ENCODE assay signal across 14 cellular contexts in the genomic region with DNA sequence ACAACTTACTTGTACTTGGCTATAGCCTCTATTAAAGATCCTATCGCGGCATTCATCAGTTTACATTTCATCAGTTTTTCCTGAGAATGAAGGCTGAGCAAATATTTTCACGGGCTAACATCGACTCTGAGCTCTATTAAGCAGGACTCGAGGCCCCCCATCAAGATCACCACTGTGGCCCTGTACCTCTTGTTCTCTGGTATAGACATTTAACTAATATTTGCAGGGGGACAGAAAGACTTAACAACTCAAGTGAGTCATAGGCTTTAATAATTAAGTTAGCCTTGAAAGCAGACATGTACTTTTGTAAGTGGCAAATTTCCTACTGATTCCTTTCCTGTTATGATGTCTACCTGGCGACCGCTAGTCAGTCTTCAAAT. TPM values are rescaled to one million over a fixed set of nuclear protein-coding genes. Genes with fewer than 3 reads are reported as not detected.
A peak's percentile ranks its signal among the peaks of the same experiment; 100 is the strongest.
DNase-seq lines count a peak whose midpoint lies in the region; ATAC-seq and TF ChIP-seq lines count a peak whose summit lies in the region.
"Had no signal": no experiment of that assay in that cellular context is flagged by ENCODE, and none has a peak within 500 bp of the region (broad histone marks: within the 10 kb centered on the region; RNA-seq: fewer than 3 reads in every experiment).

No MANE protein-coding gene starts in this region.

- H3K36me3 ChIP-seq in left ventricle myocardium inferior (no peaks in the 10 kb centered on the region), right atrium auricular region (no peaks in the 10 kb centered on the region), mesodermal cell (ENCODE audit: control insufficient read depth, insufficient read depth, low read length) (no peaks in the 10 kb centered on the region), upper lobe of left lung (no peaks in the 10 kb centered on the region)
- H3K36me3 ChIP-seq: suprapubic skin had no signal

- H3K27me3 ChIP-seq in left ventricle myocardium inferior (ENCODE audit: low read depth) (no peaks in the 10 kb centered on the region), right atrium auricular region (no peaks in the 10 kb centered on the region), upper lobe of left lung (no peaks in the 10 kb centered on the region)
- H3K27me3 ChIP-seq: suprapubic skin had no signal

- WGBS in mesodermal cell (ENCODE audit: insufficient coverage in 2 of 2), 2 experiments = 54 to 55% methylated on average over 4 to 5 of the region's 7 CpGs
- whole genome bisulfite sequencing in upper lobe of left lung, 2 donors = 36 to 39% methylated on average over 7 of the region's 7 CpGs

- no peak for ATAC-seq in upper lobe of left lung (ENCODE audit: low FRiP score in 2 of 2)

- intact Hi-C loops in left ventricle myocardium inferior (cut with micrococcal nuclease) = no loop called here

- H3K9me3 ChIP-seq in left ventricle myocardium inferior (replicated peaks) (no peaks in the 10 kb centered on the region), right atrium auricular region (no peaks in the 10 kb centered on the region), mesodermal cell (ENCODE audit: control insufficient read depth, low read length) (no peaks in the 10 kb centered on the region), upper lobe of left lung (no peaks in the 10 kb centered on the region)
- H3K9me3 ChIP-seq: suprapubic skin had no signal

- DNase-seq in left ventricle myocardium inferior (no peak), right atrium auricular region (ENCODE audit: low spot score) (no peak), choroid plexus epithelial cell (ENCODE audit: low read depth) (peak; percentile 25), upper lobe of left lung (no peak), AG20443 (ENCODE audit: low spot score) (no peak), UCSD-AML1 (lab: John Stamatoyannopoulos, UW; ENCODE audit: unreplicated experiment) (no peak), NCI-H226 (no peak)
- DNase-seq: activated naive CD4-positive, alpha-beta T cell treated with Interleukin-2 at 50 U/mL for 16 hours; NCI-H1092; NCI-H2227 treated with DMSO at 0.1 percent for 48 hours; nucleus accumbens; SW 1271 had no signal

- TF ChIP-seq POLR2A in upper lobe of left lung (IDR thresholded peaks at IDR 0.05) = no peak

- H3K4me3 ChIP-seq in left ventricle myocardium inferior = no peak overlapping the region
- no peak overlapping the region for H3K4me3 ChIP-seq in right atrium auricular region
- no peak overlapping the region for H3K4me3 ChIP-seq in choroid plexus epithelial cell (ENCODE audit: low read depth, low read length)
- no peak overlapping the region for H3K4me3 ChIP-seq in mesodermal cell (ENCODE audit: extremely low read depth, insufficient read depth, low read length, poor library complexity, severe bottlenecking)
- H3K4me3 ChIP-seq in upper lobe of left lung = no peak overlapping the region
- H3K4me3 ChIP-seq: suprapubic skin had no signal

- H3K4me1 ChIP-seq in left ventricle myocardium inferior = peaks cover 62% of the 10 kb centered on the region
- H3K4me1 ChIP-seq in right atrium auricular region = peaks cover 0 to 39% of the 10 kb centered on the region in 2 donors
- peaks cover 45% of the 10 kb centered on the region for H3K4me1 ChIP-seq in mesodermal cell (ENCODE audit: control insufficient read depth, insufficient read depth, low read length, poor library complexity, severe bottlenecking)
- peaks cover 37 to 63% (median 52%) of the 10 kb centered on the region in 4 donors for H3K4me1 ChIP-seq in upper lobe of left lung

- no peak for TF ChIP-seq EP300 in upper lobe of left lung (IDR thresholded peaks at IDR 0.05)

- peak overlapping the region; percentile 42 for H3K27ac ChIP-seq in left ventricle myocardium inferior (replicated peaks)
- no peak overlapping the region for H3K27ac ChIP-seq in right atrium auricular region
- H3K27ac ChIP-seq in mesodermal cell (ENCODE audit: low read depth, low read length, severe bottlenecking) = peak overlapping the region; percentile 90
- H3K27ac ChIP-seq in upper lobe of left lung = peak overlapping the region; percentile 18 to 75 (median 48)
- H3K27ac ChIP-seq: suprapubic skin had no signal

- TF ChIP-seq CTCF in left ventricle myocardium inferior (IDR thresholded peaks at IDR 0.05; ENCODE audit: borderline replicate concordance) = no peak
- no peak for TF ChIP-seq CTCF in right atrium auricular region (IDR thresholded peaks at IDR 0.05)
- TF ChIP-seq CTCF in choroid plexus epithelial cell (conservative IDR thresholded peaks at IDR 0.05; ENCODE audit: low read depth, low read length) = no peak
- no peak for TF ChIP-seq CTCF in upper lobe of left lung (IDR thresholded peaks at IDR 0.05)

RNA-seq across cellular contexts. Expression of a gene that starts 45.4 kb away (rescaled TPM):
- total RNA-seq in left ventricle myocardium inferior (15.2 TPM), right atrium auricular region (10 to 100 TPM; 12.3 to 17.8 TPM), upper lobe of left lung (100 to 1,000 TPM in 3 of 6 donors, 10 to 100 TPM in 3; 53.6 to 166 (median 100) TPM)
- polyA plus RNA-seq in mesodermal cell (2013, experiment 1 of 2) = 39.2 TPM
- polyA plus RNA-seq in mesodermal cell (2013, experiment 2 of 2) = 36.4 TPM

RNA-seq across cellular contexts. Expression of a gene that starts 45.7 kb away (rescaled TPM):
- 14.6 TPM for total RNA-seq in left ventricle myocardium inferior
- total RNA-seq in right atrium auricular region = 10 to 100 TPM; 15.9 to 29.8 TPM
- 37.7 TPM for polyA plus RNA-seq in mesodermal cell (2013, experiment 1 of 2)
- 41.5 TPM for polyA plus RNA-seq in mesodermal cell (2013, experiment 2 of 2)
- 10 to 100 TPM; 20.8 to 63.1 (median 34.8) TPM for total RNA-seq in upper lobe of left lung

Comparison
In these comparisons a context has a peak if more than half of its experiments do, and no peak if none do; other contexts are left out.
1. H3K27ac ChIP-seq: peak in left ventricle myocardium inferior (single experiment), mesodermal cell (single experiment) and upper lobe of left lung (4 of 4); none in right atrium auricular region (0 of 2).